11 cellular contexts compared by ENCODE assay signal in the genomic region with DNA sequence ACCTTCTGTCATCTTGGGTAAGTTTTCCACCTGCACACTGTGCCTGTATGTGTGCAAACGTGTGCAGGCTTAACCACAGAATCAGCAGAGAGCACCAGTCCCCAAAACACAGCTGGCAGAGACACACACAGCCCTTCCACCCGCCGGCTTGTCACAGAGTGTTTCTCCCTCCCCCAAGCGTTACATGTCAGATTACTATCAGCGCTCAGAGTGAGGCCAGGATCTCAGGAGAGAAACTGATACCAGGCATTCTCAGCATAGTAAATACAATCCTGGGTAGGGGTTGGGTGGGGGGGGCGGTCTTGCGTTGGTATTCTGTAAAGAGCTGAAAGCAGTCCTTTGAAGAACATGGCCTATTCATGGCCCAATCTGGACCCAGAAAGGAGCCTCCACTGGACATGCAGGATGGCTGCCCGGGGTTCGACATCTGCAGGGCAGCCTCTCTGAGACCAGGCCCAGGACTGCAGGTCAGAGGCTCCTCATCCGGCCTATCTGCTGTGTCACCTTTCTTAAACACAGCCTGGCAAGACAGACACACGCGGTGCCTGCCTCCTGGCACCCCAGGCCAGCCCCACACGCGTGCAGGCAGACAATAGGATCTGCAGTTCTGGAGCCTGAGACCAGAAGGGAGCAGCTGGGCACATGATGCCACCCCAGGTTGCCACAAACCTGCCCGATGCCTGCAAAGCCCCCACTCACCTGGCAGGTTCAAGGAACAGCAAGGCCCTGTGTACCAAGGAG. TPM values are rescaled to one million over a fixed set of nuclear protein-coding genes. Genes with fewer than 3 reads are reported as not detected.
DNase-seq lines count a peak whose midpoint lies in the region; ATAC-seq, FAIRE-seq and TF ChIP-seq lines count a peak whose summit lies in the region.
"Had no signal": no experiment of that assay in that cellular context is flagged by ENCODE, and none has a peak within 500 bp of the region (broad histone marks: within the 10 kb centered on the region; RNA-seq: fewer than 3 reads in every experiment).

No MANE protein-coding gene starts in this region.

- H3K27me3 Mint-ChIP-seq in activated CD8-positive, alpha-beta T cell treated with anti-CD3 and anti-CD28 coated beads for 36 hours, result peaks cover 12% of the 10 kb centered on the region

- no peaks in the 10 kb centered on the region for H3K9me3 Mint-ChIP-seq in activated CD8-positive, alpha-beta T cell treated with anti-CD3 and anti-CD28 coated beads for 36 hours
- H3K9me3 Mint-ChIP-seq: activated B cell treated with CpG ODN at 0.5 μM for 24 hours had no signal

- CTCF ChIA-PET in HEK293 (lab: Yijun Ruan, JAX), result interaction anchor here (0.6 to 1.3 kb wide), 4 partner anchors 13 to 62 kb away, joined by 3 read pairs; no protein-coding TSS in a partner anchor
- CTCF ChIA-PET in activated CD8-positive, alpha-beta T cell treated with anti-CD3 and anti-CD28 coated beads for 36 hours (lab: Charles Lee), result interaction anchor here (1.4 kb wide), 1 partner anchor 54 kb away, joined by 4 read pairs; no protein-coding TSS in a partner anchor

- H3K27me3 ChIP-seq in heart left ventricle, result no peaks in the 10 kb centered on the region

- peaks cover 3% of the 10 kb centered on the region; the same call in 1 of the 2 replicates for H3K4me1 ChIP-seq in HEK293 (ENCODE audit: control insufficient read depth, insufficient read depth, low read length)
- H3K4me1 ChIP-seq in heart left ventricle, result peaks cover 7 to 72% (median 55%) of the 10 kb centered on the region in 12 donors

- H3K4me3 ChIP-seq in HEK293 (ENCODE audit: low read depth, low read length) (no peak overlapping the region), heart left ventricle (peak overlapping the region; percentile 66 to 98 (median 84)), skeletal muscle cell (ENCODE audit: low read depth, low read length) (peak overlapping the region; percentile 94)

- H3K9me3 ChIP-seq in HEK293 (ENCODE audit: control insufficient read depth, insufficient read depth, low read depth, low read length), result no peaks in the 10 kb centered on the region
- no peaks in the 10 kb centered on the region for H3K9me3 ChIP-seq in heart left ventricle

- ATAC-seq in activated CD8-positive, alpha-beta T cell treated with anti-CD3 and anti-CD28 coated beads for 36 hours, result no peak
- ATAC-seq in heart left ventricle, result no peak
- no peak for ATAC-seq in GM19467 (IDR thresholded peaks at IDR 0.05; ENCODE audit: unreplicated experiment)

- peak overlapping the region; percentile 68 for H3K4me3 Mint-ChIP-seq in activated CD8-positive, alpha-beta T cell treated with anti-CD3 and anti-CD28 coated beads for 36 hours
- H3K4me3 Mint-ChIP-seq: activated B cell treated with CpG ODN at 0.5 μM for 24 hours had no signal

- no peaks in the 10 kb centered on the region for H3K36me3 Mint-ChIP-seq in activated CD8-positive, alpha-beta T cell treated with anti-CD3 and anti-CD28 coated beads for 36 hours (ENCODE audit: low read depth)

- no peak overlapping the region for H3K27ac Mint-ChIP-seq in activated CD8-positive, alpha-beta T cell treated with anti-CD3 and anti-CD28 coated beads for 36 hours
- H3K27ac Mint-ChIP-seq: activated B cell treated with CpG ODN at 0.5 μM for 24 hours had no signal

- no peaks in the 10 kb centered on the region for H3K36me3 ChIP-seq in HEK293 (ENCODE audit: control insufficient read depth in 2 of 2, insufficient read depth in 1 of 2, low read length in 2 of 2)
- H3K36me3 ChIP-seq in heart left ventricle, result no peaks in the 10 kb centered on the region

- no peak for FAIRE-seq in D721Med (lab: Jason Lieb, UNC)

- peaks cover 17% of the 10 kb centered on the region for H3K4me1 Mint-ChIP-seq in activated CD8-positive, alpha-beta T cell treated with anti-CD3 and anti-CD28 coated beads for 36 hours (ENCODE audit: low read depth)

- TF ChIP-seq CTCF in HEK293 (tag by site-specific recombination; IDR thresholded peaks at IDR 0.05) (no peak), heart left ventricle (IDR thresholded peaks at IDR 0.05) (no peak), D721Med (IDR thresholded peaks at IDR 0.05; ENCODE audit: insufficient read depth, missing control alignments) (no peak)
- no peak for TF ChIP-seq CTCF in activated CD8-positive, alpha-beta T cell treated with anti-CD3 and anti-CD28 coated beads for 36 hours (IDR thresholded peaks at IDR 0.05)

- H3K27ac ChIP-seq in HEK293 (ENCODE audit: extremely low read depth, low read depth, low read length), result no peak overlapping the region
- H3K27ac ChIP-seq in heart left ventricle, result peak overlapping the region in 10 of 12 donors; percentile 75 to 92 (median 85)

- POLR2A ChIA-PET in HEK293 (lab: Yijun Ruan, JAX), result interaction anchor here (0.5 kb wide), 1 partner anchor 29 kb away, joined by 5 read pairs; no protein-coding TSS in a partner anchor
- POLR2A ChIA-PET in activated CD8-positive, alpha-beta T cell treated with anti-CD3 and anti-CD28 coated beads for 36 hours (lab: Charles Lee), result interaction anchor here (1.2 kb wide), 1 partner anchor 11 kb away, joined by 4 read pairs; no protein-coding TSS in a partner anchor

- DNase-seq in activated CD8-positive, alpha-beta T cell treated with anti-CD3 and anti-CD28 coated beads for 36 hours, result no peak
- DNase-seq in heart left ventricle (peak in 3 of 5 donors; percentile 17 to 27 (median 24)), skeletal muscle cell (ENCODE audit: low read depth) (no peak), NCI-H2081 (lab: John Stamatoyannopoulos, UW) (no peak), activated gamma-delta T cell treated with Interleukin-2 at 50 U/mL for 16 hours (no peak), D721Med (ENCODE audit: insufficient read length, low spot score) (no peak)
- DNase-seq: activated B cell treated with CpG ODN at 0.5 μM for 24 hours, HCEC 1CT had no signal

- intact Hi-C loops in activated CD8-positive, alpha-beta T cell treated with anti-CD3 and anti-CD28 coated beads for 36 hours (cut with micrococcal nuclease), result no loop called here
- intact Hi-C loops in heart left ventricle (cut with DNase I), result loop anchor here in 4 of 10 donors (5.0 to 10.0 kb wide), 3 partner anchors 36 to 109 kb away; a partner anchor contains a TSS

- 41 to 65% (median 49%) methylated on average over 10 to 15 of the region's 15 CpGs for WGBS in heart left ventricle, 4 donors

- TF ChIP-seq POLR2A in heart left ventricle (IDR thresholded peaks at IDR 0.05), result no peak

TF ChIP-seq in HEK293, 187 proteins besides CTCF, POLR2A, EP300 and RAD21:
- no peak for TF ChIP-seq OSR2 (tag by site-specific recombination; IDR thresholded peaks at IDR 0.05)
- peak; percentile 41; the same call in 1 of the 2 replicates for TF ChIP-seq ZNF600 (tag by site-specific recombination; IDR thresholded peaks at IDR 0.05)

RNA-seq across cellular contexts. Expression of a gene that starts 1.7 kb away (rescaled TPM):
- total RNA-seq in activated CD8-positive, alpha-beta T cell treated with anti-CD3 and anti-CD28 coated beads for 36 hours, result 1 to 10 TPM; 4.8 to 5.9 TPM
- total RNA-seq in heart left ventricle, result 10 to 100 TPM; 10.1 to 27.7 (median 17.0) TPM
- 10 to 100 TPM; 11.1 to 11.2 TPM for polyA plus RNA-seq in heart left ventricle
- total RNA-seq: activated B cell treated with CpG ODN at 0.5 μM for 24 hours had no signal

RNA-seq across cellular contexts. Expression of a gene that starts 55.2 kb away (rescaled TPM):
- total RNA-seq in activated CD8-positive, alpha-beta T cell treated with anti-CD3 and anti-CD28 coated beads for 36 hours, result not detected
- total RNA-seq in heart left ventricle, result not detected
- polyA plus RNA-seq in heart left ventricle, result not detected
- total RNA-seq: activated B cell treated with CpG ODN at 0.5 μM for 24 hours, lung microvascular endothelial cell had no signal

Comparison
In these comparisons a context has a peak if more than half of its experiments do, and no peak if none do; other contexts are left out.
1. DNase-seq: peak in heart left ventricle (3 of 5); none in activated CD8-positive, alpha-beta T cell treated with anti-CD3 and anti-CD28 coated beads for 36 hours (single experiment), skeletal muscle cell (single experiment), NCI-H2081 (0 of 2), activated gamma-delta T cell treated with Interleukin-2 at 50 U/mL for 16 hours (single experiment) and D721Med (single experiment).